8 cellular contexts compared by ENCODE assay signal in genomic region chr3:38136272-38136806, GRCh38. TPM values are rescaled to one million over a fixed set of nuclear protein-coding genes. Genes with fewer than 3 reads are reported as not detected.
DNase-seq lines count a peak whose midpoint lies in the region; FAIRE-seq and TF ChIP-seq lines count a peak whose summit lies in the region.

No MANE protein-coding gene starts in this region.

- peak overlapping the region; percentile 91 for H3K4me3 Mint-ChIP-seq in T-helper 2 cell treated with Interferon-gamma antibody and Interleukin-4, amounts not matched to agents 5 μg/mL and 100 μg/mL, for 36 hours

- H3K9me3 Mint-ChIP-seq in T-helper 2 cell treated with Interferon-gamma antibody and Interleukin-4, amounts not matched to agents 5 μg/mL and 100 μg/mL, for 36 hours: no peaks in the 10 kb centered on the region

- H4K91ac ChIP-seq in neuronal stem cell (ENCODE audit: low read depth, low read length, poor library complexity): no peak overlapping the region

- no peak overlapping the region for H2AK5ac ChIP-seq in neuronal stem cell (ENCODE audit: low read depth, low read length)

- peaks cover 29 to 65% (median 46%) of the 10 kb centered on the region in 4 donors for H3K4me1 ChIP-seq in esophagus muscularis mucosa
- H3K4me1 ChIP-seq in neuronal stem cell (ENCODE audit: control insufficient read depth in 2 of 2, insufficient read depth in 1 of 2, low read depth in 1 of 2, low read length in 2 of 2): peaks cover 9 to 18% of the 10 kb centered on the region in 2 donors

- peak overlapping the region; percentile 93 for H3K27ac Mint-ChIP-seq in T-helper 2 cell treated with Interferon-gamma antibody and Interleukin-4, amounts not matched to agents 5 μg/mL and 100 μg/mL, for 36 hours

- intact Hi-C loops in esophagus muscularis mucosa (cut with DNase I): loop anchor here (5.0 kb wide), 2 partner anchors 111 to 316 kb away; partner anchors contain the start of gene ACVR2B

- no peak for FAIRE-seq in GM12891 (lab: Jason Lieb, UNC)

- H3K9ac ChIP-seq in neuronal stem cell (ENCODE audit: low read depth, low read length, poor library complexity): peak overlapping the region; percentile 98

- H2BK15ac ChIP-seq in neuronal stem cell (ENCODE audit: low read length): no peak overlapping the region

- no peak for TF ChIP-seq CTCF in esophagus muscularis mucosa (IDR thresholded peaks at IDR 0.05)

- H3K27ac ChIP-seq in esophagus muscularis mucosa (replicated peaks in 1 of 4) (peak overlapping the region; percentile 82 to 97 (median 93)), neuronal stem cell (replicated peaks; ENCODE audit: low read length) (no peak overlapping the region)

- H3K27me3 Mint-ChIP-seq in T-helper 2 cell treated with Interferon-gamma antibody and Interleukin-4, amounts not matched to agents 5 μg/mL and 100 μg/mL, for 36 hours (ENCODE audit: low read depth): no peaks in the 10 kb centered on the region

- peaks cover 52% of the 10 kb centered on the region for H3K36me3 Mint-ChIP-seq in T-helper 2 cell treated with Interferon-gamma antibody and Interleukin-4, amounts not matched to agents 5 μg/mL and 100 μg/mL, for 36 hours (ENCODE audit: low read depth)

- H2BK120ac ChIP-seq in neuronal stem cell (ENCODE audit: low read depth, low read length): peak overlapping the region; percentile 24

- peak overlapping the region; percentile 95 for H2AFZ ChIP-seq in neuronal stem cell (ENCODE audit: low read length)

- H3K36me3 ChIP-seq in esophagus muscularis mucosa (peaks cover 5 to 50% (median 44%) of the 10 kb centered on the region in 4 donors), neuronal stem cell (replicated peaks in 1 of 2; ENCODE audit: control insufficient read depth in 2 of 2, insufficient read depth in 2 of 2, low read length in 2 of 2) (peaks cover 12 to 39% of the 10 kb centered on the region in 2 donors)

- peak overlapping the region; percentile 98 for H3K23ac ChIP-seq in neuronal stem cell (ENCODE audit: low read depth, low read length, poor library complexity)

- H3K79me1 ChIP-seq in neuronal stem cell (ENCODE audit: low read depth, low read length): peaks cover 2% of the 10 kb centered on the region

- no peak overlapping the region for H4K8ac ChIP-seq in neuronal stem cell (ENCODE audit: low read depth, low read length)

- peak overlapping the region; percentile 80 for H3K4me2 ChIP-seq in neuronal stem cell (ENCODE audit: insufficient read depth, low read length, poor library complexity, severe bottlenecking)

- peak overlapping the region; percentile 32 for H3K18ac ChIP-seq in neuronal stem cell (ENCODE audit: low read length)

- DNase-seq in activated effector memory CD4-positive, alpha-beta T cell treated with anti-CD3 and anti-CD28 coated beads, Interleukin-2, amount 50 U/mL, for 16 hours: peak; percentile 68
- DNase-seq in activated effector memory CD4-positive, alpha-beta T cell treated with Interleukin-2 at 50 U/mL for 16 hours: no peak
- DNase-seq in T-helper 2 cell treated with Interferon-gamma antibody and Interleukin-4, amounts not matched to agents 5 μg/mL and 100 μg/mL, for 36 hours (ENCODE audit: low spot score): no peak
- DNase-seq in esophagus muscularis mucosa (ENCODE audit: extremely low spot score) (no peak), neuronal stem cell (ENCODE audit: low spot score) (peak; percentile 27), GM12891 (ENCODE audit: insufficient read length, low spot score) (no peak), COR-L47 (lab: John Stamatoyannopoulos, UW) (no peak), DMS153 (lab: John Stamatoyannopoulos, UW) (no peak)

- TF ChIP-seq EP300 in esophagus muscularis mucosa (IDR thresholded peaks at IDR 0.05): no peak

- H2BK5ac ChIP-seq in neuronal stem cell (ENCODE audit: low read length): no peak overlapping the region

- H3K9me3 ChIP-seq in esophagus muscularis mucosa (no peaks in the 10 kb centered on the region), neuronal stem cell (replicated peaks in 1 of 2; ENCODE audit: control insufficient read depth in 2 of 2, insufficient read depth in 1 of 2, low read depth in 1 of 2, low read length in 2 of 2) (no peaks in the 10 kb centered on the region)

- peaks cover 52% of the 10 kb centered on the region for H3K4me1 Mint-ChIP-seq in T-helper 2 cell treated with Interferon-gamma antibody and Interleukin-4, amounts not matched to agents 5 μg/mL and 100 μg/mL, for 36 hours (ENCODE audit: low read depth)

- TF ChIP-seq POLR2A in esophagus muscularis mucosa (IDR thresholded peaks at IDR 0.05; ENCODE audit: low read depth) (no peak), GM12891 (IDR thresholded peaks at IDR 0.05; ENCODE audit: low read depth, low read length) (no peak)

- H3K14ac ChIP-seq in neuronal stem cell (ENCODE audit: low read length): peak overlapping the region; percentile 48

- H3K27me3 ChIP-seq in esophagus muscularis mucosa (no peaks in the 10 kb centered on the region), neuronal stem cell (ENCODE audit: control insufficient read depth in 3 of 3, insufficient read depth in 3 of 3, low read depth in 1 of 3, low read length in 3 of 3) (peaks cover 0 to 25% (median 0%) of the 10 kb centered on the region in 3 experiments)

- 2% methylated on average over 19 of the region's 28 CpGs for WGBS in esophagus muscularis mucosa
- no CpG with 5 or more reads among the region's 28 CpGs for WGBS in neuronal stem cell (ENCODE audit: extremely low coverage in 2 of 2, insufficient read length in 2 of 2, insufficient replicate concordance in 1 of 2), 2 donors

- H2BK12ac ChIP-seq in neuronal stem cell (ENCODE audit: low read length): no peak overlapping the region

- H3K4ac ChIP-seq in neuronal stem cell (ENCODE audit: low read length): no peak overlapping the region

- H3K4me3 ChIP-seq in esophagus muscularis mucosa (peak overlapping the region; percentile 94 to 98 (median 94)), neuronal stem cell (ENCODE audit: low read length in 2 of 2) (peak overlapping the region; percentile 68 to 92)

TF ChIP-seq in GM12891, 5 proteins besides CTCF, POLR2A, EP300 and RAD21:
- TF ChIP-seq POU2F2 (IDR thresholded peaks at IDR 0.05; ENCODE audit: low read depth, low read length) (no peak), PAX5 (IDR thresholded peaks at IDR 0.05; ENCODE audit: insufficient read depth, low read length, severe bottlenecking) (no peak), SPI1 (IDR thresholded peaks at IDR 0.05; ENCODE audit: low read depth, low read length) (no peak), TAF1 (IDR thresholded peaks at IDR 0.05; ENCODE audit: low read depth, low read length) (no peak), POLR2AphosphoS5 (IDR thresholded peaks at IDR 0.05; ENCODE audit: low read depth, low read length) (no peak)

RNA-seq across cellular contexts. Expression of gene ACAA1, which starts 0.6 kb away (rescaled TPM):
- total RNA-seq in esophagus muscularis mucosa: 10 to 100 TPM; 31.3 to 49.4 (median 39.1) TPM
- 11.6 TPM for polyA plus RNA-seq in neuronal stem cell (2013, experiment 1 of 2)
- 11.5 TPM for polyA plus RNA-seq in neuronal stem cell (2013, experiment 2 of 2)
- 50.4 TPM for polyA plus RNA-seq in GM12891 (2012; ENCODE audit: low read depth, missing spikeins)

RNA-seq across cellular contexts. Expression of gene MYD88, which starts 2.1 kb away (rescaled TPM):
- total RNA-seq in esophagus muscularis mucosa: 10 to 100 TPM; 21.2 to 38.6 (median 26.1) TPM
- polyA plus RNA-seq in neuronal stem cell (2013, experiment 1 of 2): 20.8 TPM
- 20.5 TPM for polyA plus RNA-seq in neuronal stem cell (2013, experiment 2 of 2)
- polyA plus RNA-seq in GM12891 (2012; ENCODE audit: low read depth, missing spikeins): 43.8 TPM

RNA-seq across cellular contexts. Expression of gene OXSR1, which starts 29.0 kb away (rescaled TPM):
- total RNA-seq in esophagus muscularis mucosa: 10 to 100 TPM; 27.0 to 46.7 (median 32.9) TPM
- polyA plus RNA-seq in neuronal stem cell (2013, experiment 1 of 2): 34.0 TPM
- 33.5 TPM for polyA plus RNA-seq in neuronal stem cell (2013, experiment 2 of 2)
- 27.1 TPM for polyA plus RNA-seq in GM12891 (2012; ENCODE audit: low read depth, missing spikeins)

Comparison
In these comparisons a context has a peak if more than half of its experiments do, and no peak if none do; other contexts are left out.
1. DNase-seq: peak in activated effector memory CD4-positive, alpha-beta T cell treated with anti-CD3 and anti-CD28 coated beads, Interleukin-2, amount 50 U/mL, for 16 hours (single experiment) and neuronal stem cell (single experiment); none in activated effector memory CD4-positive, alpha-beta T cell treated with Interleukin-2 at 50 U/mL for 16 hours (single experiment), T-helper 2 cell treated with Interferon-gamma antibody and Interleukin-4, amounts not matched to agents 5 μg/mL and 100 μg/mL, for 36 hours (single experiment), esophagus muscularis mucosa (single experiment), GM12891 (single experiment), COR-L47 (single experiment) and DMS153 (single experiment).